In the genomic region with DNA sequence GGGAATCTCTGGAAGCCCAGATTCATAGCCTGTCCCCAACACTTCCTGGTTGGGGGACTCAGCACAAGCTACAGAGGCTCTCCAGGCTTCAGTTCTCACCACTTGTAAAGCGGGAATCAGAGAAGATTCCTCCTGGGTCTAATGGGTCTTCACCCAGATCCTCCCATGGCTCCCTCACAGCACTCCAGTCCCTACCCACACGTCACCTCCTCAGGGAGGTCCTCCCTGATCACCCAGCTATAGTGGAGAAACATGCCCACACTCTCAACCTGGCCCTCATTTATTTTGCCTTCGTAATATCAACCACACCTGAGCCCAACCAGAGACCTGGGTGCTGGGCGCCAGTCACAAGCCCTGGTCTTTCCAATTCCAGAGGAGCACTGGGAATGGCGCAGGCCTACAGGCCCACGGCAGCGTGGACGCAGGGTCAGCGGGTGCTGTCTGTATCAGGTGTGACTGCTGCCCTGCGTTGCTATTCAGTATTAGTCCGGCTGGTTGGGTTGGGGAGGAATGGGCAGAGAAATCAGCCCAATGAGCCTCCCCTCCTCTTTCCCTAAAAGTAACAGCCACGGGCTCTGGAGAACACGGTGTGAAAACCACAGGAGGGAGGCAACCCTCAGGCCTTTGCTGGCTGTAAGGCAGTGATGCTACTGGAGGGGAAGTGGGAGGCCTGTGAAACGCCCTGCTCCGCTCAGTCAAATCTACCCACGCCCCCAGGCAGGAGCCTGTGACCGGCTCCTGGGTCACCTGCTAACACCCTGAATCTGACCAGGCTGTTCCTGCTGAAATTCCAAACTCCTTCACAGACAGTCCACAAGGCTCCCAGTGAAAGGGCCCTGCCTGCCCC, we compare ENCODE assay signal across 9 cellular contexts. TPM values are rescaled to one million over a fixed set of nuclear protein-coding genes. Genes with fewer than 3 reads are reported as not detected.
DNase-seq lines count a peak whose midpoint lies in the region; ATAC-seq, FAIRE-seq and TF ChIP-seq lines count a peak whose summit lies in the region.
"Had no signal": no experiment of that assay in that cellular context is flagged by ENCODE, and none has a peak within 500 bp of the region (broad histone marks: within the 10 kb centered on the region; RNA-seq: fewer than 3 reads in every experiment).

No MANE protein-coding gene starts in this region.

- H3K27me3 ChIP-seq in left ventricle myocardium inferior (ENCODE audit: low read depth) (no peaks in the 10 kb centered on the region), astrocyte (ENCODE audit: insufficient read depth, low read length) (no peaks in the 10 kb centered on the region), muscle layer of colon (ENCODE audit: control insufficient read depth in 1 of 2, insufficient read depth in 2 of 2, low read length in 2 of 2) (no peaks in the 10 kb centered on the region)

- H3K4me3 ChIP-seq in left ventricle myocardium inferior (peak overlapping the region; percentile 53), astrocyte (ENCODE audit: insufficient read depth, low read depth, low read length) (no peak overlapping the region), muscle layer of colon (ENCODE audit: low read depth in 1 of 2, low read length in 2 of 2) (peak overlapping the region in 1 of 2 donors; percentile 37)

- H3K27me3 Mint-ChIP-seq in astrocyte (ENCODE audit: low read depth, unreplicated experiment) = no peaks in the 10 kb centered on the region

- intact Hi-C loops in left ventricle myocardium inferior (cut with micrococcal nuclease) = no loop called here
- intact Hi-C loops in left ventricle myocardium superior (cut with micrococcal nuclease) = no loop called here

- no peaks in the 10 kb centered on the region for H3K9me3 ChIP-seq in left ventricle myocardium inferior (replicated peaks)
- no peaks in the 10 kb centered on the region for H3K9me3 ChIP-seq in astrocyte (ENCODE audit: insufficient read depth, low read depth, low read length)
- H3K9me3 ChIP-seq in muscle layer of colon (ENCODE audit: low read length) = no peaks in the 10 kb centered on the region

- no peak overlapping the region for H2AFZ ChIP-seq in astrocyte (ENCODE audit: low read depth, low read length)

- peaks cover 30% of the 10 kb centered on the region for H3K4me1 Mint-ChIP-seq in astrocyte (ENCODE audit: low read depth, unreplicated experiment)

- DNase-seq in left ventricle myocardium inferior (no peak), left ventricle myocardium superior (no peak), astrocyte (ENCODE audit: low read depth) (no peak), ureter (ENCODE audit: low spot score) (no peak), SHP77 treated with DMSO at 0.1 percent for 48 hours (lab: John Stamatoyannopoulos, UW) (no peak)
- DNase-seq: DMS 273 treated with DMSO at 0.1 percent for 48 hours had no signal

- peaks cover 86% of the 10 kb centered on the region for H4K20me1 ChIP-seq in astrocyte (ENCODE audit: insufficient read depth, low read length)

- H3K9ac ChIP-seq in astrocyte (ENCODE audit: low read length) = no peak overlapping the region
- H3K9ac ChIP-seq in muscle layer of colon (ENCODE audit: low read length) = peak overlapping the region; percentile 58

- H3K36me3 Mint-ChIP-seq in astrocyte (ENCODE audit: low read depth, unreplicated experiment) = peaks cover 4% of the 10 kb centered on the region

- H3K36me3 ChIP-seq in left ventricle myocardium inferior (no peaks in the 10 kb centered on the region), astrocyte (ENCODE audit: insufficient read depth, low read length) (no peaks in the 10 kb centered on the region), muscle layer of colon (ENCODE audit: insufficient read depth, low read length) (peaks cover 9% of the 10 kb centered on the region)

- H3K79me2 ChIP-seq in astrocyte (ENCODE audit: insufficient read depth, low read length) = peaks cover 94% of the 10 kb centered on the region

- TF ChIP-seq CTCF in left ventricle myocardium inferior (IDR thresholded peaks at IDR 0.05; ENCODE audit: borderline replicate concordance) (no peak), astrocyte (IDR thresholded peaks at IDR 0.05; ENCODE audit: insufficient read depth, low read depth, low read length) (no peak)

- no peak for FAIRE-seq in astrocyte (lab: Jason Lieb, UNC)

- H3K4me1 ChIP-seq in left ventricle myocardium inferior (peaks cover 97% of the 10 kb centered on the region), astrocyte (ENCODE audit: insufficient read depth, low read length) (peaks cover 11% of the 10 kb centered on the region), muscle layer of colon (ENCODE audit: insufficient read depth, low read length) (peaks cover 70% of the 10 kb centered on the region)

- peak overlapping the region; percentile 37 for H3K27ac Mint-ChIP-seq in astrocyte (ENCODE audit: unreplicated experiment)

- H3K27ac ChIP-seq in left ventricle myocardium inferior (replicated peaks) (peak overlapping the region; percentile 95), astrocyte (ENCODE audit: low read depth, low read length) (no peak overlapping the region), muscle layer of colon (ENCODE audit: low read depth, low read length) (peak overlapping the region; percentile 56)

- no peaks in the 10 kb centered on the region for H3K9me3 Mint-ChIP-seq in astrocyte (ENCODE audit: unreplicated experiment)

- no peak overlapping the region for H3K4me3 Mint-ChIP-seq in astrocyte (ENCODE audit: unreplicated experiment)

- H3K4me2 ChIP-seq in astrocyte (ENCODE audit: low read length) = no peak overlapping the region

- ATAC-seq in left ventricle myocardium superior (no peak), HG02678 (IDR thresholded peaks at IDR 0.05; ENCODE audit: unreplicated experiment) (no peak), HG03139 (IDR thresholded peaks at IDR 0.05; ENCODE audit: unreplicated experiment) (no peak)

RNA-seq across cellular contexts. Expression of gene AKT2, which starts 5.2 kb away (rescaled TPM):
- total RNA-seq in left ventricle myocardium inferior (107 TPM), left ventricle myocardium superior (135 TPM), astrocyte (125 and 127 TPM in 2 replicates), ureter (128 TPM)

RNA-seq across cellular contexts. Expression of gene CCNP, which starts 53.5 kb away (rescaled TPM):
- 0.30 TPM for total RNA-seq in left ventricle myocardium inferior
- total RNA-seq in left ventricle myocardium superior = not detected
- total RNA-seq in astrocyte = 0.43 and 0.62 TPM in 2 replicates
- not detected for total RNA-seq in ureter
